ENCODE assay signal across 8 cellular contexts in the genomic region with DNA sequence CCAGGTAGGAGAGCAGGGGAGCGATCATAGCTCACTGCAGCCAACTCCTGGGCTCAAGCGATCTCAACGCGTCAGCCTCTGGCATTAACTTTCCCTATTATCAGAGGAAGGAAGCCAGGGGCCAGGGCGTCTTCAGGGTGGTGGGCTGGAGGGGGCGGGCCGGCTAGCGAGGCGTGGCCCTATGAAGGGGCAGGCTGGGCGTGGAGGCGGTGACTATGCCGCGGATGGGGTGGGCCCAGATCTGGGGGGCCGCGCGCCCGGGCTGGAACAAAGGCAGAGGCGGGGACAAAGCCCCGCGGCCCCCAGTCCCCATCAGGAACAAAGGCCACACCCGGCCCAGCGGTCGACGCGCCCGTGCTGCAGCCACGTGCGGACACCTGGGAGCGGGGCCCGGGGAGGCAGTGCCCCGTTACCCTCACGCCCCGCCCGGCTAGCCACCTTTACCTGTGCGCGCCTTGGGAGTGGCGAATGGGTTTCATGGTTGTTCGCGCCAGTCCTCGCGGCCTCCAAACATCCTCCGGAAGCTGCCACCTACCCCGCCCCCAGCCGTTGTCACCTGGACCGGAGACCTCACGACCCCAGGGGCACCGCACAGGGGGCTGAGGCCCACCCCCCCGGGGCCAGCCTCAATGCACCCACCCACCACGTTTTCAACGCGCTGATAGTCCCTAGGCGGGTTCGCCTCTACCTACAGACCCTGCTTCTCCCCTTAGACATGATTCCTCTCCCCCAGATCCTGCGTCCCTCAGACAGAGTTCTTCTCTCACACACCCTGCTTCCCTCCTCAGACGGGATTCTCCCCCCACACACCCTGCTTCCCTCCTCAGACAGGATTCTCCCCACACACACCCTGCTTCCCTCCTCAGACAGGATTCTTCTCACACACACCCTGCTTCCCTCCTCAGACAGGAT. TPM values are rescaled to one million over a fixed set of nuclear protein-coding genes. Genes with fewer than 3 reads are reported as not detected.
DNase-seq lines count a peak whose midpoint lies in the region; ATAC-seq and TF ChIP-seq lines count a peak whose summit lies in the region.

No MANE protein-coding gene starts in this region.

- no peaks in the 10 kb centered on the region for H3K27me3 ChIP-seq in foreskin keratinocyte

- H3K27me3 Mint-ChIP-seq in activated CD4-positive, alpha-beta T cell treated with anti-CD3 and anti-CD28 coated beads for 36 hours, result peaks cover 4% of the 10 kb centered on the region
- peaks cover 51% of the 10 kb centered on the region for H3K27me3 Mint-ChIP-seq in WTC11 (ENCODE audit: low read depth)

- H3K4me3 Mint-ChIP-seq in activated CD4-positive, alpha-beta T cell treated with anti-CD3 and anti-CD28 coated beads for 36 hours, result peak overlapping the region; percentile 73
- peak overlapping the region; percentile 73 for H3K4me3 Mint-ChIP-seq in WTC11

- no peak for TF ChIP-seq CTCF in WTC11 (IDR thresholded peaks at IDR 0.05)
- TF ChIP-seq CTCF in foreskin keratinocyte (conservative IDR thresholded peaks at IDR 0.05), result no peak

- no peaks in the 10 kb centered on the region for H3K4me1 ChIP-seq in foreskin keratinocyte

- H3K27ac Mint-ChIP-seq in activated CD4-positive, alpha-beta T cell treated with anti-CD3 and anti-CD28 coated beads for 36 hours, result peak overlapping the region; percentile 72
- H3K27ac Mint-ChIP-seq in WTC11, result peak overlapping the region; percentile 100

- CTCF ChIA-PET in activated CD4-positive, alpha-beta T cell treated with anti-CD3 and anti-CD28 coated beads for 36 hours (lab: Charles Lee), result interaction anchor here (0.6 to 1.0 kb wide), 2 partner anchors 16 to 19 kb away, joined by 3 read pairs; a partner anchor contains a TSS
- CTCF ChIA-PET in WTC11 (lab: Charles Lee), result interaction anchor here (0.6 to 2.2 kb wide), 4 partner anchors 18 to 43 kb away, joined by 3 to 21 read pairs (median 4); a partner anchor contains a TSS

- H3K9me3 Mint-ChIP-seq in activated CD4-positive, alpha-beta T cell treated with anti-CD3 and anti-CD28 coated beads for 36 hours (ENCODE audit: low read depth), result no peaks in the 10 kb centered on the region
- H3K9me3 Mint-ChIP-seq in WTC11, result no peaks in the 10 kb centered on the region

- peak; percentile 75 for DNase-seq in activated CD4-positive, alpha-beta T cell treated with anti-CD3 and anti-CD28 coated beads for 36 hours
- no peak for DNase-seq in activated CD4-positive, alpha-beta T cell treated with anti-CD3 and anti-CD28 coated beads for 4 hours
- DNase-seq in WTC11 (ENCODE audit: low spot score) (peak; percentile 93), foreskin keratinocyte (peak in 1 of 2 donors; percentile 35), pulmonary artery endothelial cell (ENCODE audit: low read depth, low spot score) (peak; percentile 15), NCI-H510A (lab: John Stamatoyannopoulos, UW) (no peak), mucosa of gallbladder (ENCODE audit: low spot score) (no peak)

- no peaks in the 10 kb centered on the region for H3K36me3 Mint-ChIP-seq in activated CD4-positive, alpha-beta T cell treated with anti-CD3 and anti-CD28 coated beads for 36 hours (ENCODE audit: low read depth)
- no peaks in the 10 kb centered on the region for H3K36me3 Mint-ChIP-seq in WTC11

- peaks cover 14% of the 10 kb centered on the region for H3K4me1 Mint-ChIP-seq in activated CD4-positive, alpha-beta T cell treated with anti-CD3 and anti-CD28 coated beads for 36 hours
- peaks cover 9% of the 10 kb centered on the region for H3K4me1 Mint-ChIP-seq in WTC11

- ATAC-seq in activated CD4-positive, alpha-beta T cell treated with anti-CD3 and anti-CD28 coated beads for 36 hours, result peak; percentile 89
- ATAC-seq in WTC11, result peak; percentile 98
- peak; percentile 66 for ATAC-seq in foreskin keratinocyte
- ATAC-seq in HG02798 (IDR thresholded peaks at IDR 0.05; ENCODE audit: poor library complexity, unreplicated experiment), result no peak

- H3K27ac ChIP-seq in foreskin keratinocyte, result peak overlapping the region; percentile 29

- POLR2A ChIA-PET in activated CD4-positive, alpha-beta T cell treated with anti-CD3 and anti-CD28 coated beads for 36 hours (lab: Charles Lee), result no interaction called here
- POLR2A ChIA-PET in WTC11 (lab: Charles Lee), result interaction anchor here (0.6 to 1.5 kb wide), 3 partner anchors 15 to 22 kb away, joined by 3 to 15 read pairs (median 4); a partner anchor contains a TSS

- intact Hi-C loops in activated CD4-positive, alpha-beta T cell treated with anti-CD3 and anti-CD28 coated beads for 36 hours (cut with DNase I, micrococcal nuclease), result loop anchor here in 1 of 2 experiments (1.0 kb wide), 1 partner anchor 18 kb away; no protein-coding TSS in a partner anchor

TF ChIP-seq in WTC11, 78 proteins besides CTCF, POLR2A, EP300 and RAD21 (continues in another document):
- TF ChIP-seq, protein P1, sequence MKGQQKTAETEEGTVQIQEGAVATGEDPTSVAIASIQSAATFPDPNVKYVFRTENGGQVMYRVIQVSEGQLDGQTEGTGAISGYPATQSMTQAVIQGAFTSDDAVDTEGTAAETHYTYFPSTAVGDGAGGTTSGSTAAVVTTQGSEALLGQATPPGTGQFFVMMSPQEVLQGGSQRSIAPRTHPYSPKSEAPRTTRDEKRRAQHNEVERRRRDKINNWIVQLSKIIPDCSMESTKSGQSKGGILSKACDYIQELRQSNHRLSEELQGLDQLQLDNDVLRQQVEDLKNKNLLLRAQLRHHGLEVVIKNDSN (CRISPR knock-in tag; IDR thresholded peaks at IDR 0.05), result peak; percentile 78
- TF ChIP-seq, protein P2, sequence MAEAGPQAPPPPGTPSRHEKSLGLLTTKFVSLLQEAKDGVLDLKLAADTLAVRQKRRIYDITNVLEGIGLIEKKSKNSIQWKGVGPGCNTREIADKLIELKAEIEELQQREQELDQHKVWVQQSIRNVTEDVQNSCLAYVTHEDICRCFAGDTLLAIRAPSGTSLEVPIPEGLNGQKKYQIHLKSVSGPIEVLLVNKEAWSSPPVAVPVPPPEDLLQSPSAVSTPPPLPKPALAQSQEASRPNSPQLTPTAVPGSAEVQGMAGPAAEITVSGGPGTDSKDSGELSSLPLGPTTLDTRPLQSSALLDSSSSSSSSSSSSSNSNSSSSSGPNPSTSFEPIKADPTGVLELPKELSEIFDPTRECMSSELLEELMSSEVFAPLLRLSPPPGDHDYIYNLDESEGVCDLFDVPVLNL (CRISPR knock-in tag; IDR thresholded peaks at IDR 0.05; ENCODE audit: borderline replicate concordance, low read depth), result no peak
- TF ChIP-seq ESRRA (CRISPR knock-in tag; IDR thresholded peaks at IDR 0.05; ENCODE audit: borderline replicate concordance) (0 out of 2 replicates have a peak, but pooled peaks have one; percentile 84), GTF2I (CRISPR knock-in tag; conservative IDR thresholded peaks at IDR 0.05) (no peak), NFATC4 (CRISPR knock-in tag; IDR thresholded peaks at IDR 0.05) (no peak), NFYB (CRISPR knock-in tag; conservative IDR thresholded peaks at IDR 0.05; ENCODE audit: low read depth) (0 out of 2 replicates have a peak, but pooled peaks have one; percentile 27)
- TF ChIP-seq, protein P3, sequence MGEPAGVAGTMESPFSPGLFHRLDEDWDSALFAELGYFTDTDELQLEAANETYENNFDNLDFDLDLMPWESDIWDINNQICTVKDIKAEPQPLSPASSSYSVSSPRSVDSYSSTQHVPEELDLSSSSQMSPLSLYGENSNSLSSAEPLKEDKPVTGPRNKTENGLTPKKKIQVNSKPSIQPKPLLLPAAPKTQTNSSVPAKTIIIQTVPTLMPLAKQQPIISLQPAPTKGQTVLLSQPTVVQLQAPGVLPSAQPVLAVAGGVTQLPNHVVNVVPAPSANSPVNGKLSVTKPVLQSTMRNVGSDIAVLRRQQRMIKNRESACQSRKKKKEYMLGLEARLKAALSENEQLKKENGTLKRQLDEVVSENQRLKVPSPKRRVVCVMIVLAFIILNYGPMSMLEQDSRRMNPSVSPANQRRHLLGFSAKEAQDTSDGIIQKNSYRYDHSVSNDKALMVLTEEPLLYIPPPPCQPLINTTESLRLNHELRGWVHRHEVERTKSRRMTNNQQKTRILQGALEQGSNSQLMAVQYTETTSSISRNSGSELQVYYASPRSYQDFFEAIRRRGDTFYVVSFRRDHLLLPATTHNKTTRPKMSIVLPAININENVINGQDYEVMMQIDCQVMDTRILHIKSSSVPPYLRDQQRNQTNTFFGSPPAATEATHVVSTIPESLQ (CRISPR knock-in tag; IDR thresholded peaks at IDR 0.05), result no peak

RNA-seq across cellular contexts. Expression of a gene that starts 5.4 kb away (rescaled TPM):
- total RNA-seq in activated CD4-positive, alpha-beta T cell treated with anti-CD3 and anti-CD28 coated beads for 36 hours, result 100 to 1,000 TPM; 481 to 758 TPM
- total RNA-seq in WTC11 (2021) (1,095 to 1,221 TPM (median 1,108 TPM) in 3 replicates), foreskin keratinocyte (563 and 590 TPM in 2 replicates), pulmonary artery endothelial cell (526 and 542 TPM in 2 replicates), mucosa of gallbladder (286 TPM)
- polyA plus RNA-seq in foreskin keratinocyte, result 522 and 587 TPM in 2 replicates

RNA-seq across cellular contexts. Expression of a gene that starts 16.4 kb away (rescaled TPM):
- total RNA-seq in activated CD4-positive, alpha-beta T cell treated with anti-CD3 and anti-CD28 coated beads for 36 hours, result 100 to 1,000 TPM; 101 to 107 TPM
- total RNA-seq in WTC11 (2021), result 109 to 126 TPM (median 119 TPM) in 3 replicates
- 99.9 and 110 TPM in 2 replicates for total RNA-seq in foreskin keratinocyte
- polyA plus RNA-seq in foreskin keratinocyte, result 172 and 179 TPM in 2 replicates
- 114 and 145 TPM in 2 replicates for total RNA-seq in pulmonary artery endothelial cell
- 154 TPM for total RNA-seq in mucosa of gallbladder

RNA-seq across cellular contexts. Expression of a gene that starts 18.9 kb away (rescaled TPM):
- 10 to 100 TPM; 10.1 to 11.1 TPM for total RNA-seq in activated CD4-positive, alpha-beta T cell treated with anti-CD3 and anti-CD28 coated beads for 36 hours
- total RNA-seq in WTC11 (2021) (17.0 to 19.7 TPM (median 18.0 TPM) in 3 replicates), foreskin keratinocyte (10.0 and 11.0 TPM in 2 replicates), pulmonary artery endothelial cell (6.0 and 6.5 TPM in 2 replicates), mucosa of gallbladder (22.8 TPM)
- polyA plus RNA-seq in foreskin keratinocyte, result 14.7 and 16.5 TPM in 2 replicates

RNA-seq across cellular contexts. Expression of a gene that starts 19.9 kb away (rescaled TPM):
- 100 to 1,000 TPM; 115 to 138 TPM for total RNA-seq in activated CD4-positive, alpha-beta T cell treated with anti-CD3 and anti-CD28 coated beads for 36 hours
- total RNA-seq in WTC11 (2021) (93.7 to 105 TPM (median 97.1 TPM) in 3 replicates), foreskin keratinocyte (70.7 and 79.8 TPM in 2 replicates), pulmonary artery endothelial cell (106 and 111 TPM in 2 replicates), mucosa of gallbladder (64.0 TPM)
- 120 and 134 TPM in 2 replicates for polyA plus RNA-seq in foreskin keratinocyte

RNA-seq across cellular contexts. Expression of a gene that starts 26.7 kb away (rescaled TPM):
- total RNA-seq in activated CD4-positive, alpha-beta T cell treated with anti-CD3 and anti-CD28 coated beads for 36 hours, result 10 to 100 TPM in 1 of 2 experiments, 1 to 10 TPM in 1; 8.9 to 19.5 TPM
- total RNA-seq in WTC11 (2021) (18.8 to 22.0 TPM (median 21.9 TPM) in 3 replicates), foreskin keratinocyte (17.7 and 19.0 TPM in 2 replicates), pulmonary artery endothelial cell (6.3 and 14.8 TPM in 2 replicates), mucosa of gallbladder (7.9 TPM)
- 24.0 and 28.0 TPM in 2 replicates for polyA plus RNA-seq in foreskin keratinocyte

Comparison
In these comparisons a context has a peak if more than half of its experiments do, and no peak if none do; other contexts are left out.
1. DNase-seq: peak in activated CD4-positive, alpha-beta T cell treated with anti-CD3 and anti-CD28 coated beads for 36 hours (single experiment), WTC11 (single experiment) and pulmonary artery endothelial cell (single experiment); none in activated CD4-positive, alpha-beta T cell treated with anti-CD3 and anti-CD28 coated beads for 4 hours (0 of 2), NCI-H510A (single experiment) and mucosa of gallbladder (single experiment).